In genomic region chr11:66388746-66389386, GRCh38 we compare ENCODE assay signal across 8 cellular contexts. TPM values are rescaled to one million over a fixed set of nuclear protein-coding genes. Genes with fewer than 3 reads are reported as not detected.
DNase-seq lines count a peak whose midpoint lies in the region; ATAC-seq, FAIRE-seq and TF ChIP-seq lines count a peak whose summit lies in the region.

No MANE protein-coding gene starts in this region.

- H3K18ac ChIP-seq in mesenchymal stem cell (ENCODE audit: low read depth in 1 of 2, low read length in 2 of 2), result no peak overlapping the region

- H3K36me3 ChIP-seq in mesenchymal stem cell (ENCODE audit: control insufficient read depth in 1 of 2, insufficient read depth in 2 of 2, low read depth in 1 of 2, low read length in 2 of 2), result no peaks in the 10 kb centered on the region

- TF ChIP-seq POLR2A in H54 (IDR thresholded peaks at IDR 0.05; ENCODE audit: low read depth, low read length), result no peak

- H3K4me2 ChIP-seq in mesenchymal stem cell (ENCODE audit: low read length, poor library complexity, severe bottlenecking), result no peak overlapping the region

- H3K23ac ChIP-seq in mesenchymal stem cell (ENCODE audit: low read length in 2 of 2), result no peak overlapping the region

- no peak overlapping the region for H2AK5ac ChIP-seq in mesenchymal stem cell (ENCODE audit: low read length, severe bottlenecking)

- H3K9ac ChIP-seq in mesenchymal stem cell (ENCODE audit: low read length), result no peak overlapping the region

- no peak overlapping the region for H3K14ac ChIP-seq in mesenchymal stem cell (ENCODE audit: low read length in 2 of 2)

- DNase-seq in AG09319 (ENCODE audit: extremely low read depth, low read depth) (peak; percentile 44), H54 (ENCODE audit: insufficient read length, low spot score) (peak; percentile 54), NCI-H524 treated with DMSO at 0.1 percent for 48 hours (lab: John Stamatoyannopoulos, UW) (peak; percentile 5), dermis microvascular lymphatic vessel endothelial cell (ENCODE audit: low read depth in 2 of 2) (peak; percentile 41 to 76), mesenchymal stem cell (peak; percentile 74)
- DNase-seq in activated CD4-positive, alpha-beta T cell treated with anti-CD3 and anti-CD28 coated beads for 4 hours, result peak; percentile 67 to 69
- peak; percentile 22 to 42 for DNase-seq in stimulated activated CD8-positive, alpha-beta memory T cell treated with anti-CD3 and anti-CD28 coated beads, Interleukin-7, amount 100 ng/mL, for 1 hour (ENCODE audit: low read depth in 2 of 2)

- H3K9me3 ChIP-seq in mesenchymal stem cell (ENCODE audit: control insufficient read depth, low read length), result no peaks in the 10 kb centered on the region

- H2BK120ac ChIP-seq in mesenchymal stem cell (ENCODE audit: low read depth, low read length), result no peak overlapping the region

- no peak overlapping the region for H3K27ac ChIP-seq in mesenchymal stem cell (ENCODE audit: low read length, poor library complexity, severe bottlenecking)

- H2BK15ac ChIP-seq in mesenchymal stem cell (ENCODE audit: low read depth, poor library complexity, severe bottlenecking), result no peak overlapping the region

- H3K4me1 ChIP-seq in mesenchymal stem cell (ENCODE audit: control insufficient read depth, insufficient read depth, low read depth, low read length), result peaks cover 4% of the 10 kb centered on the region

- no peak overlapping the region for H2BK12ac ChIP-seq in mesenchymal stem cell (ENCODE audit: low read length in 2 of 2)

- no peak overlapping the region for H2AFZ ChIP-seq in mesenchymal stem cell (ENCODE audit: low read depth, low read length)

- no peak overlapping the region for H3K4ac ChIP-seq in mesenchymal stem cell (ENCODE audit: low read depth in 1 of 2, low read length in 2 of 2)

- WGBS in mesenchymal stem cell, result 35% methylated on average over 8 of the region's 8 CpGs

- no peak for FAIRE-seq in H54 (lab: Jason Lieb, UNC)

- no peak for ATAC-seq in HG03354 (IDR thresholded peaks at IDR 0.05; ENCODE audit: poor library complexity, severe bottlenecking, unreplicated experiment)

- H2BK5ac ChIP-seq in mesenchymal stem cell (ENCODE audit: low read depth, low read length, poor library complexity, severe bottlenecking), result no peak overlapping the region

- H3K79me1 ChIP-seq in mesenchymal stem cell (replicated peaks; ENCODE audit: low read length, poor library complexity, severe bottlenecking), result no peaks in the 10 kb centered on the region

- H4K91ac ChIP-seq in mesenchymal stem cell (ENCODE audit: low read length), result no peak overlapping the region

- TF ChIP-seq CTCF in AG09319 (IDR thresholded peaks at IDR 0.05; ENCODE audit: low read depth, low read length), result peak; percentile 90

- H3K4me3 ChIP-seq in mesenchymal stem cell (ENCODE audit: insufficient read depth in 1 of 2, low read depth in 1 of 2, low read length in 2 of 2), result no peak overlapping the region

- H3K27me3 ChIP-seq in mesenchymal stem cell (ENCODE audit: control insufficient read depth in 1 of 2, insufficient read depth in 1 of 2, low read length in 2 of 2), result peaks cover 0 to 23% of the 10 kb centered on the region in 2 experiments

- no peak overlapping the region for H4K8ac ChIP-seq in mesenchymal stem cell (ENCODE audit: low read length)

RNA-seq across cellular contexts. Expression of gene SLC29A2, which starts 17.3 kb away (rescaled TPM):
- 0.77 and 1.0 TPM in 2 replicates for total RNA-seq in dermis microvascular lymphatic vessel endothelial cell
- polyA plus RNA-seq in mesenchymal stem cell (2013, experiment 1 of 2), result 14.6 TPM
- 14.5 TPM for polyA plus RNA-seq in mesenchymal stem cell (2013, experiment 2 of 2)

RNA-seq across cellular contexts. Expression of gene NPAS4, which starts 32.0 kb away (rescaled TPM):
- not detected in 2 replicates for total RNA-seq in dermis microvascular lymphatic vessel endothelial cell
- polyA plus RNA-seq in mesenchymal stem cell (2013, experiment 1 of 2), result 0.08 TPM
- 0.08 TPM for polyA plus RNA-seq in mesenchymal stem cell (2013, experiment 2 of 2)

RNA-seq across cellular contexts. Expression of gene B4GAT1, which starts 41.4 kb away (rescaled TPM):
- total RNA-seq in dermis microvascular lymphatic vessel endothelial cell, result 18.7 and 21.0 TPM in 2 replicates
- 31.2 TPM for polyA plus RNA-seq in mesenchymal stem cell (2013, experiment 1 of 2)
- polyA plus RNA-seq in mesenchymal stem cell (2013, experiment 2 of 2), result 31.7 TPM

RNA-seq across cellular contexts. Expression of gene BRMS1, which starts 44.0 kb away (rescaled TPM):
- total RNA-seq in dermis microvascular lymphatic vessel endothelial cell, result 53.1 and 53.7 TPM in 2 replicates
- 37.1 TPM for polyA plus RNA-seq in mesenchymal stem cell (2013, experiment 1 of 2)
- polyA plus RNA-seq in mesenchymal stem cell (2013, experiment 2 of 2), result 35.4 TPM

RNA-seq across cellular contexts. Expression of gene MRPL11, which starts 49.8 kb away (rescaled TPM):
- total RNA-seq in dermis microvascular lymphatic vessel endothelial cell, result 29.2 and 37.5 TPM in 2 replicates
- polyA plus RNA-seq in mesenchymal stem cell (2013, experiment 1 of 2), result 57.2 TPM
- 64.5 TPM for polyA plus RNA-seq in mesenchymal stem cell (2013, experiment 2 of 2)

Comparison
In these comparisons a context has a peak if more than half of its experiments do, and no peak if none do; other contexts are left out.
1. DNase-seq: peak in every context shown above with its lines; median percentile 74 in mesenchymal stem cell; 68 in activated CD4-positive, alpha-beta T cell treated with anti-CD3 and anti-CD28 coated beads for 4 hours; 58 in dermis microvascular lymphatic vessel endothelial cell; 54 in H54; 44 in AG09319; 32 in stimulated activated CD8-positive, alpha-beta memory T cell treated with anti-CD3 and anti-CD28 coated beads, Interleukin-7, amount 100 ng/mL, for 1 hour; 5 in NCI-H524 treated with DMSO at 0.1 percent for 48 hours.